In genomic region chr12:123393747-123394146, GRCh38 we compare ENCODE assay signal across 20 cellular contexts. TPM values are rescaled to one million over a fixed set of nuclear protein-coding genes. Genes with fewer than 3 reads are reported as not detected.
DNase-seq lines count a peak whose midpoint lies in the region; ATAC-seq and TF ChIP-seq lines count a peak whose summit lies in the region.
"Had no signal": no experiment of that assay in that cellular context is flagged by ENCODE, and none has a peak within 500 bp of the region (broad histone marks: within the 10 kb centered on the region; RNA-seq: fewer than 3 reads in every experiment).

No MANE protein-coding gene starts in this region.

- H3K27ac ChIP-seq in VCaP (peak overlapping the region; percentile 91), fibroblast of lung (ENCODE audit: insufficient read depth, low read length) (peak overlapping the region; percentile 8), prostate gland (peak overlapping the region; percentile 21 to 94)
- H3K27ac ChIP-seq: BLaER1, HL-60, PC-9 had no signal

- no peak overlapping the region for H3K4me3 Mint-ChIP-seq in stimulated activated naive CD8-positive, alpha-beta T cell treated with anti-CD3 and anti-CD28 coated beads, Interleukin-15, amount 100 ng/mL, for 72 hours
- no peak overlapping the region for H3K4me3 Mint-ChIP-seq in activated naive CD4-positive, alpha-beta T cell treated with anti-CD3 and anti-CD28 coated beads for 36 hours

- peaks cover 59% of the 10 kb centered on the region for H3K79me2 ChIP-seq in fibroblast of lung (ENCODE audit: control insufficient read depth, insufficient read depth, low read length)

- peaks cover 13% of the 10 kb centered on the region for H3K4me1 ChIP-seq in fibroblast of lung (ENCODE audit: control insufficient read depth, extremely low read depth, insufficient read depth, low read length)
- H3K4me1 ChIP-seq in prostate gland (replicated peaks) = peaks cover 30% of the 10 kb centered on the region

- intact Hi-C loops in prostate gland (cut with DNase I) = loop anchor here (5.0 to 10.0 kb wide), 2 partner anchors 61 to 139 kb away; partner anchors contain the start of genes RILPL1 and SNRNP35
- intact Hi-C loops in activated naive CD4-positive, alpha-beta T cell treated with anti-CD3 and anti-CD28 coated beads for 36 hours (cut with micrococcal nuclease) = no loop called here

- 74% methylated on average over 4 of the region's 4 CpGs for WGBS in prostate gland

- H3K9ac ChIP-seq in fibroblast of lung (ENCODE audit: insufficient read depth, low read length) = no peak overlapping the region
- H3K9ac ChIP-seq: BLaER1 had no signal

- no peak overlapping the region for H2AFZ ChIP-seq in fibroblast of lung (ENCODE audit: low read length)
- H2AFZ ChIP-seq: PC-9 had no signal

- H4K20me1 ChIP-seq in fibroblast of lung (ENCODE audit: control insufficient read depth, extremely low read depth, insufficient read depth, low read length) = no peaks in the 10 kb centered on the region

- H3K4me1 Mint-ChIP-seq in stimulated activated naive CD8-positive, alpha-beta T cell treated with anti-CD3 and anti-CD28 coated beads, Interleukin-15, amount 100 ng/mL, for 72 hours = peaks cover 29% of the 10 kb centered on the region
- peaks cover 16% of the 10 kb centered on the region for H3K4me1 Mint-ChIP-seq in activated naive CD4-positive, alpha-beta T cell treated with anti-CD3 and anti-CD28 coated beads for 36 hours (ENCODE audit: low read depth)

- ATAC-seq in stimulated activated naive CD8-positive, alpha-beta T cell treated with anti-CD3 and anti-CD28 coated beads, Interleukin-15, amount 100 ng/mL, for 72 hours = no peak

- no peak for TF ChIP-seq POLR2A in prostate gland (IDR thresholded peaks at IDR 0.05)

- no peaks in the 10 kb centered on the region for H3K9me3 ChIP-seq in fibroblast of lung (ENCODE audit: control insufficient read depth, insufficient read depth, low read depth, low read length)
- no peaks in the 10 kb centered on the region for H3K9me3 ChIP-seq in prostate gland
- H3K9me3 ChIP-seq: BLaER1, HAP-1 had no signal

- no peak for TF ChIP-seq CTCF in AG09309 (IDR thresholded peaks at IDR 0.05; ENCODE audit: control insufficient read depth, insufficient read depth, low read depth, low read length, missing control alignments)
- TF ChIP-seq CTCF in VCaP (conservative IDR thresholded peaks at IDR 0.05) = no peak
- no peak for TF ChIP-seq CTCF in fibroblast of lung (conservative IDR thresholded peaks at IDR 0.05 in 1 of 2, IDR thresholded peaks at IDR 0.05 in 1 of 2; ENCODE audit: low read depth in 1 of 2, low read length in 2 of 2)
- TF ChIP-seq CTCF in prostate gland (IDR thresholded peaks at IDR 0.05) = no peak

- H3K27me3 Mint-ChIP-seq in stimulated activated naive CD8-positive, alpha-beta T cell treated with anti-CD3 and anti-CD28 coated beads, Interleukin-15, amount 100 ng/mL, for 72 hours = no peaks in the 10 kb centered on the region
- H3K27me3 Mint-ChIP-seq in activated naive CD4-positive, alpha-beta T cell treated with anti-CD3 and anti-CD28 coated beads for 36 hours (ENCODE audit: low read depth) = no peaks in the 10 kb centered on the region
- H3K27me3 Mint-ChIP-seq: CD4-positive, alpha-beta memory T cell had no signal

- H3K9me3 Mint-ChIP-seq in stimulated activated naive CD8-positive, alpha-beta T cell treated with anti-CD3 and anti-CD28 coated beads, Interleukin-15, amount 100 ng/mL, for 72 hours = no peaks in the 10 kb centered on the region
- H3K9me3 Mint-ChIP-seq in activated naive CD4-positive, alpha-beta T cell treated with anti-CD3 and anti-CD28 coated beads for 36 hours = no peaks in the 10 kb centered on the region
- H3K9me3 Mint-ChIP-seq: CD4-positive, alpha-beta memory T cell had no signal

- H3K27ac Mint-ChIP-seq in stimulated activated naive CD8-positive, alpha-beta T cell treated with anti-CD3 and anti-CD28 coated beads, Interleukin-15, amount 100 ng/mL, for 72 hours = no peak overlapping the region
- no peak overlapping the region for H3K27ac Mint-ChIP-seq in activated naive CD4-positive, alpha-beta T cell treated with anti-CD3 and anti-CD28 coated beads for 36 hours

- no peaks in the 10 kb centered on the region for H3K27me3 ChIP-seq in fibroblast of lung (ENCODE audit: control insufficient read depth, insufficient read depth, low read length)
- no peaks in the 10 kb centered on the region for H3K27me3 ChIP-seq in prostate gland (replicated peaks; ENCODE audit: insufficient read depth)
- H3K27me3 ChIP-seq: BLaER1 had no signal

- peaks cover 28% of the 10 kb centered on the region for H3K36me3 ChIP-seq in fibroblast of lung (ENCODE audit: control insufficient read depth, insufficient read depth, low read length)
- H3K36me3 ChIP-seq in prostate gland = peaks cover 0 to 17% of the 10 kb centered on the region in 2 donors

- DNase-seq in AG09309 (ENCODE audit: low read depth) (peak; percentile 16), fibroblast of lung (ENCODE audit: low read depth in 2 of 2) (peak in 1 of 2 donors; percentile 60), prostate gland (ENCODE audit: low spot score) (no peak), SK-N-DZ (ENCODE audit: low spot score) (no peak), NOMO-1 treated with DMSO at 0.1 percent for 48 hours (lab: John Stamatoyannopoulos, UW; ENCODE audit: unreplicated experiment) (no peak)
- no peak for DNase-seq in stimulated activated naive CD8-positive, alpha-beta T cell treated with anti-CD3 and anti-CD28 coated beads, Interleukin-15, amount 100 ng/mL, for 72 hours
- no peak for DNase-seq in activated naive CD4-positive, alpha-beta T cell treated with anti-CD3 and anti-CD28 coated beads for 36 hours
- DNase-seq: CD4-positive, alpha-beta memory T cell; DMS53; NCI-H1417; NCI-H187; NCI-H2227 treated with DMSO at 0.1 percent for 48 hours; NCI-H510A treated with DMSO at 0.1 percent for 48 hours; NCI-H82; PC-9; SIG-M5 had no signal

- H3K4me2 ChIP-seq in fibroblast of lung (ENCODE audit: extremely low read depth, insufficient read depth, low read length) = no peak overlapping the region
- H3K4me2 ChIP-seq: BLaER1, PC-9 had no signal

- no peak overlapping the region for H3K4me3 ChIP-seq in AG09309 (ENCODE audit: control insufficient read depth, low read depth, low read length)
- H3K4me3 ChIP-seq in fibroblast of lung (replicated peaks in 1 of 4; ENCODE audit: control extremely low read depth in 1 of 4, insufficient read depth in 1 of 4, low read depth in 3 of 4, low read length in 4 of 4) = no peak overlapping the region
- H3K4me3 ChIP-seq in prostate gland = no peak overlapping the region
- H3K4me3 ChIP-seq: BLaER1, HAP-1, PC-9 had no signal

- H3K36me3 Mint-ChIP-seq in activated naive CD4-positive, alpha-beta T cell treated with anti-CD3 and anti-CD28 coated beads for 36 hours (ENCODE audit: low read depth) = peaks cover 44% of the 10 kb centered on the region

- CTCF ChIA-PET in activated naive CD4-positive, alpha-beta T cell treated with anti-CD3 and anti-CD28 coated beads for 36 hours (lab: Charles Lee) = no interaction called here

RNA-seq across cellular contexts. Expression of gene KMT5A, which starts 9.8 kb away (rescaled TPM):
- total RNA-seq in fibroblast of lung (39.8 and 56.1 TPM in 2 replicates), prostate gland (10 to 100 TPM; 47.3 to 61.9 TPM)
- polyA plus RNA-seq in fibroblast of lung = 42.9 and 52.6 TPM in 2 replicates
- polyA plus RNA-seq in fibroblast of lung (2012) = 35.9 and 43.6 TPM in 2 replicates
- polyA minus RNA-seq in fibroblast of lung (ENCODE audit: low replicate concordance) = 14.3 and 20.7 TPM in 2 replicates
- polyA plus RNA-seq in SK-N-DZ (2014; cell fraction: cytosol; rRNA removed) = 54.3 and 56.6 TPM in 2 replicates
- polyA plus RNA-seq in SK-N-DZ (2014; cell fraction: nucleus; rRNA removed) = 69.4 and 70.7 TPM in 2 replicates
- total RNA-seq in activated naive CD4-positive, alpha-beta T cell treated with anti-CD3 and anti-CD28 coated beads for 36 hours = 10 to 100 TPM; 54.0 to 55.1 TPM

RNA-seq across cellular contexts. Expression of gene SBNO1, which starts 29.1 kb away (rescaled TPM):
- total RNA-seq in fibroblast of lung (20.8 and 21.8 TPM in 2 replicates), prostate gland (10 to 100 TPM; 22.6 to 53.3 TPM)
- 15.6 and 16.1 TPM in 2 replicates for polyA plus RNA-seq in fibroblast of lung
- polyA plus RNA-seq in fibroblast of lung (2012) = 16.5 and 17.2 TPM in 2 replicates
- polyA minus RNA-seq in fibroblast of lung (ENCODE audit: low replicate concordance) = 5.4 and 6.9 TPM in 2 replicates
- polyA plus RNA-seq in SK-N-DZ (2014; cell fraction: cytosol; rRNA removed) = 17.3 and 21.6 TPM in 2 replicates
- polyA plus RNA-seq in SK-N-DZ (2014; cell fraction: nucleus; rRNA removed) = 10.0 and 13.6 TPM in 2 replicates
- total RNA-seq in activated naive CD4-positive, alpha-beta T cell treated with anti-CD3 and anti-CD28 coated beads for 36 hours = 10 to 100 TPM; 40.4 to 43.0 TPM

RNA-seq across cellular contexts. Expression of gene RILPL2, which starts 42.7 kb away (rescaled TPM):
- total RNA-seq in fibroblast of lung = 3.1 and 4.5 TPM in 2 replicates
- polyA plus RNA-seq in fibroblast of lung = 3.5 and 3.7 TPM in 2 replicates
- 4.8 and 4.9 TPM in 2 replicates for polyA plus RNA-seq in fibroblast of lung (2012)
- polyA minus RNA-seq in fibroblast of lung (ENCODE audit: low replicate concordance) = 1.3 and 2.4 TPM in 2 replicates
- 1 to 10 TPM; 8.3 to 8.6 TPM for total RNA-seq in prostate gland
- 1.9 and 2.9 TPM in 2 replicates for polyA plus RNA-seq in SK-N-DZ (2014; cell fraction: cytosol; rRNA removed)
- polyA plus RNA-seq in SK-N-DZ (2014; cell fraction: nucleus; rRNA removed) = 0.69 and 1.1 TPM in 2 replicates
- 1 to 10 TPM; 8.1 to 9.1 TPM for total RNA-seq in activated naive CD4-positive, alpha-beta T cell treated with anti-CD3 and anti-CD28 coated beads for 36 hours

Comparison
In these comparisons a context has a peak if more than half of its experiments do, and no peak if none do; other contexts are left out.
1. H3K27ac ChIP-seq: peak in every context shown above with its lines; median percentile 91 in VCaP; 58 in prostate gland; 8 in fibroblast of lung.